ENCODE assay signal across 11 cellular contexts in genomic region chr16:11138769-11139623, GRCh38.
DNase-seq lines count a peak whose midpoint lies in the region; ATAC-seq and TF ChIP-seq lines count a peak whose summit lies in the region.
"Had no signal": no experiment of that assay in that cellular context is flagged by ENCODE, and none has a peak within 500 bp of the region (broad histone marks: within the 10 kb centered on the region; RNA-seq: fewer than 3 reads in every experiment).

No MANE protein-coding gene starts in this region.

- H3K27me3 ChIP-seq in thoracic aorta (replicated peaks; ENCODE audit: insufficient read depth), result no peaks in the 10 kb centered on the region
- H3K27me3 ChIP-seq: heart right ventricle had no signal

- H3K36me3 ChIP-seq in thoracic aorta, result no peaks in the 10 kb centered on the region

- peak overlapping the region; percentile 19 for H3K4me3 Mint-ChIP-seq in activated naive CD4-positive, alpha-beta T cell treated with anti-CD3 and anti-CD28 coated beads, Interleukin-2, amount 50 U/mL, for 24 hours
- H3K4me3 Mint-ChIP-seq in activated CD8-positive, alpha-beta T cell treated with anti-CD3 and anti-CD28 coated beads for 36 hours, result no peak overlapping the region
- H3K4me3 Mint-ChIP-seq: B cell, nephron progenitor cell had no signal

- no peak for TF ChIP-seq CTCF in activated CD8-positive, alpha-beta T cell treated with anti-CD3 and anti-CD28 coated beads for 36 hours (IDR thresholded peaks at IDR 0.05)
- TF ChIP-seq CTCF in thoracic aorta (IDR thresholded peaks at IDR 0.05), result no peak

- H3K27ac Mint-ChIP-seq in activated naive CD4-positive, alpha-beta T cell treated with anti-CD3 and anti-CD28 coated beads, Interleukin-2, amount 50 U/mL, for 24 hours, result peak overlapping the region; percentile 12
- peak overlapping the region; percentile 88 for H3K27ac Mint-ChIP-seq in activated CD8-positive, alpha-beta T cell treated with anti-CD3 and anti-CD28 coated beads for 36 hours
- H3K27ac Mint-ChIP-seq: nephron progenitor cell had no signal

- peaks cover 43% of the 10 kb centered on the region for H3K4me1 Mint-ChIP-seq in activated naive CD4-positive, alpha-beta T cell treated with anti-CD3 and anti-CD28 coated beads, Interleukin-2, amount 50 U/mL, for 24 hours
- H3K4me1 Mint-ChIP-seq in activated CD8-positive, alpha-beta T cell treated with anti-CD3 and anti-CD28 coated beads for 36 hours (ENCODE audit: low read depth), result peaks cover 47% of the 10 kb centered on the region

- intact Hi-C loops in activated CD8-positive, alpha-beta T cell treated with anti-CD3 and anti-CD28 coated beads for 36 hours (cut with micrococcal nuclease), result no loop called here
- intact Hi-C loops in left cardiac atrium (cut with DNase I), result loop anchor here (5.0 to 10.0 kb wide), 2 partner anchors 37 to 116 kb away; partner anchors contain the start of gene SOCS1 (in 1 of the 2)

- H3K4me3 ChIP-seq in thoracic aorta, result no peak overlapping the region
- H3K4me3 ChIP-seq: heart right ventricle had no signal

- peaks cover 6% of the 10 kb centered on the region for H3K36me3 Mint-ChIP-seq in activated naive CD4-positive, alpha-beta T cell treated with anti-CD3 and anti-CD28 coated beads, Interleukin-2, amount 50 U/mL, for 24 hours
- peaks cover 19% of the 10 kb centered on the region for H3K36me3 Mint-ChIP-seq in activated CD8-positive, alpha-beta T cell treated with anti-CD3 and anti-CD28 coated beads for 36 hours (ENCODE audit: low read depth)

- H3K27me3 Mint-ChIP-seq in activated naive CD4-positive, alpha-beta T cell treated with anti-CD3 and anti-CD28 coated beads, Interleukin-2, amount 50 U/mL, for 24 hours, result no peaks in the 10 kb centered on the region
- H3K27me3 Mint-ChIP-seq in activated CD8-positive, alpha-beta T cell treated with anti-CD3 and anti-CD28 coated beads for 36 hours, result no peaks in the 10 kb centered on the region
- H3K27me3 Mint-ChIP-seq: B cell had no signal

- no peaks in the 10 kb centered on the region for H3K9me3 Mint-ChIP-seq in activated naive CD4-positive, alpha-beta T cell treated with anti-CD3 and anti-CD28 coated beads, Interleukin-2, amount 50 U/mL, for 24 hours
- no peaks in the 10 kb centered on the region for H3K9me3 Mint-ChIP-seq in activated CD8-positive, alpha-beta T cell treated with anti-CD3 and anti-CD28 coated beads for 36 hours
- H3K9me3 Mint-ChIP-seq: nephron progenitor cell had no signal

- CTCF ChIA-PET in activated CD8-positive, alpha-beta T cell treated with anti-CD3 and anti-CD28 coated beads for 36 hours (lab: Charles Lee), result interaction anchor here (1.0 to 2.3 kb wide), 5 partner anchors 10 to 168 kb away, joined by 3 to 9 read pairs (median 4); no protein-coding TSS in a partner anchor

- POLR2A ChIA-PET in activated CD8-positive, alpha-beta T cell treated with anti-CD3 and anti-CD28 coated beads for 36 hours (lab: Charles Lee), result interaction anchor here (0.8 to 2.6 kb wide), 10 partner anchors 8 to 216 kb away, joined by 3 to 12 read pairs (median 4); no protein-coding TSS in a partner anchor

- ATAC-seq in activated CD8-positive, alpha-beta T cell treated with anti-CD3 and anti-CD28 coated beads for 36 hours, result no peak
- ATAC-seq in left cardiac atrium (peak; percentile 23 to 26), thoracic aorta (ENCODE audit: insufficient number of reproducible peaks, low FRiP score, low read depth) (peak; percentile 6), GM21447 (IDR thresholded peaks at IDR 0.05; ENCODE audit: unreplicated experiment) (no peak), HG02759 (IDR thresholded peaks at IDR 0.05; ENCODE audit: unreplicated experiment) (no peak)

- no peaks in the 10 kb centered on the region for H3K9me3 ChIP-seq in thoracic aorta
- H3K9me3 ChIP-seq: heart right ventricle had no signal

- peaks cover 24 to 51% of the 10 kb centered on the region in 2 donors for H3K4me1 ChIP-seq in thoracic aorta (ENCODE audit: control insufficient read depth in 1 of 2, low read depth in 2 of 2)

- peak overlapping the region; percentile 6 to 11 for H3K27ac ChIP-seq in thoracic aorta

- DNase-seq in activated naive CD4-positive, alpha-beta T cell treated with anti-CD3 and anti-CD28 coated beads, Interleukin-2, amount 50 U/mL, for 16 hours, result no peak
- no peak for DNase-seq in activated CD8-positive, alpha-beta T cell treated with anti-CD3 and anti-CD28 coated beads for 36 hours
- no peak for DNase-seq in left cardiac atrium
- no peak for DNase-seq in thoracic aorta (ENCODE audit: low spot score)
- no peak for DNase-seq in mucosa of gallbladder (ENCODE audit: low spot score)
- DNase-seq: heart right ventricle, nephron progenitor cell had no signal

Comparison
In these comparisons a context has a peak if more than half of its experiments do, and no peak if none do; other contexts are left out.
1. ATAC-seq: peak in left cardiac atrium (2 of 2) and thoracic aorta (single experiment); none in activated CD8-positive, alpha-beta T cell treated with anti-CD3 and anti-CD28 coated beads for 36 hours (single experiment), GM21447 (single experiment) and HG02759 (single experiment).